ENCODE assay signal across 9 cellular contexts in the genomic region with DNA sequence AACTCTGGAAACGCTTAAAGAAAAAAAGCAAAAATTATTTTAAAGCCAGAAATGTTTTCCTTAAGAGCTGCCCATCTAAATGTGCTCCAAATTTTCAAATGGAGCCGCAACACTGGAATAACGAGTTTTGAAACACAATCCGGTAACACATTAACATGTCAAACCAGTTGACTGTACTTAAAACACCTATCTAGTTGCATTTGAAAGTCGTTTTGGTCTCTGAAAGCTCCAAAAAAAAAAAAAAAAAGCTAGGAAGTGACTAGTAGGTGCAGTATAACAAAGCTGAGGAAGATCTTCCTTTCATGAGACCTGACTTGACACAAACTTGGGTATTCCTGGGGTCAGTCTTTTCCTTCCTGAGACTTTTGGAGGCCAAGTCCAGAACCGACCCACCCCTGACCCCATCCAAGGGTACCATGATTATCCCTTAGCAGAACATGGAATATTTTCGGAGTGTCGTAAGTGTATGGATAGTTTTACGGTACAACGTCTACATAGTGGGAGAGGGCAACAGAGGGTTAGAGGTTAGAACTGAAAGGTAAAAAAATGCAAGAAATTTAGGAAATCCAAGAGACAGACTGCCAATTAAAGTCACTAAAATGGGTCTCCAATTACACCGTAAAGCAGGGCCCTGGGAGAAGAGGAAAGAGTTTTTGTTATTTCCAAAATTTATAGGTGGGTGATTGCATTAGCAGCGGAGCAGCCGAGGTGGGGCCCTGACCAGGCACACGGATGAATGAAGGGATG. TPM values are rescaled to one million over a fixed set of nuclear protein-coding genes. Genes with fewer than 3 reads are reported as not detected.
A peak's percentile ranks its signal among the peaks of the same experiment; 100 is the strongest.
DNase-seq lines count a peak whose midpoint lies in the region; ATAC-seq and TF ChIP-seq lines count a peak whose summit lies in the region.
"Had no signal": no experiment of that assay in that cellular context is flagged by ENCODE, and none has a peak within 500 bp of the region (broad histone marks: within the 10 kb centered on the region; RNA-seq: fewer than 3 reads in every experiment).

No MANE protein-coding gene starts in this region.

- no peak for TF ChIP-seq CTCF in BJ (IDR thresholded peaks at IDR 0.05; ENCODE audit: insufficient read depth, low read depth, low read length)
- TF ChIP-seq CTCF in LNCaP clone FGC (IDR thresholded peaks at IDR 0.05; ENCODE audit: control insufficient read depth, extremely low read depth, insufficient read depth), result no peak
- TF ChIP-seq CTCF in coronary artery (IDR thresholded peaks at IDR 0.05), result no peak
- no peak for TF ChIP-seq CTCF in neutrophil (IDR thresholded peaks at IDR 0.05)

- H3K9me3 Mint-ChIP-seq in activated CD4-positive, alpha-beta T cell treated with anti-CD3 and anti-CD28 coated beads for 36 hours (ENCODE audit: low read depth), result no peaks in the 10 kb centered on the region
- H3K9me3 Mint-ChIP-seq: IgD-negative memory B cell had no signal

- peak; percentile 7 for ATAC-seq in GM19452 (IDR thresholded peaks at IDR 0.05; ENCODE audit: unreplicated experiment)
- no peak for ATAC-seq in activated CD4-positive, alpha-beta T cell treated with anti-CD3 and anti-CD28 coated beads for 36 hours

- peaks cover 23% of the 10 kb centered on the region for H3K4me1 Mint-ChIP-seq in activated CD4-positive, alpha-beta T cell treated with anti-CD3 and anti-CD28 coated beads for 36 hours

- POLR2A ChIA-PET in BJ (lab: Charles Lee), result interaction anchor here (0.6 kb wide), 1 partner anchor 1718 kb away, joined by 7 read pairs; no protein-coding TSS in a partner anchor
- POLR2A ChIA-PET in activated CD4-positive, alpha-beta T cell treated with anti-CD3 and anti-CD28 coated beads for 36 hours (lab: Charles Lee), result interaction anchor here (0.6 to 1.0 kb wide), 2 partner anchors 66 to 98 kb away, joined by 4 read pairs; a partner anchor contains a TSS

- peaks cover 21% of the 10 kb centered on the region for H3K36me3 Mint-ChIP-seq in activated CD4-positive, alpha-beta T cell treated with anti-CD3 and anti-CD28 coated beads for 36 hours (ENCODE audit: low read depth)

- in situ Hi-C loops in KBM-7 (cut with MboI; ENCODE audit: low pct_unique_long_range_greater_than_20kb, low sequenced_read_pairs), result no loop called here

- H3K27ac ChIP-seq in coronary artery (peak overlapping the region; percentile 97 to 98), neutrophil (peak overlapping the region; percentile 77)

- no peak overlapping the region for H3K27ac Mint-ChIP-seq in activated CD4-positive, alpha-beta T cell treated with anti-CD3 and anti-CD28 coated beads for 36 hours
- H3K27ac Mint-ChIP-seq: IgD-negative memory B cell had no signal

- intact Hi-C loops in activated CD4-positive, alpha-beta T cell treated with anti-CD3 and anti-CD28 coated beads for 36 hours (cut with DNase I, micrococcal nuclease), result loop anchor here (1.0 to 5.0 kb wide), 4 partner anchors 66 to 974 kb away; a partner anchor contains a TSS

- no peaks in the 10 kb centered on the region for H3K27me3 Mint-ChIP-seq in activated CD4-positive, alpha-beta T cell treated with anti-CD3 and anti-CD28 coated beads for 36 hours
- H3K27me3 Mint-ChIP-seq: IgD-negative memory B cell had no signal

- H3K4me3 ChIP-seq in BJ (ENCODE audit: low read depth, low read length), result peak overlapping the region; percentile 88
- peak overlapping the region; percentile 95 for H3K4me3 ChIP-seq in LNCaP clone FGC (ENCODE audit: low read depth, low read length)
- H3K4me3 ChIP-seq in coronary artery, result peak overlapping the region; percentile 90
- H3K4me3 ChIP-seq in neutrophil (ENCODE audit: low read depth in 1 of 2, low read length in 1 of 2), result peak overlapping the region; percentile 79 to 98

- DNase-seq in BJ (ENCODE audit: low read depth), result no peak
- no peak for DNase-seq in LNCaP clone FGC (ENCODE audit: low read depth)
- DNase-seq in coronary artery (ENCODE audit: low spot score), result no peak
- DNase-seq in activated CD4-positive, alpha-beta T cell treated with anti-CD3 and anti-CD28 coated beads for 36 hours, result no peak
- no peak for DNase-seq in KBM-7
- no peak for DNase-seq in hypothalamus (lab: John Stamatoyannopoulos, UW)

- no peaks in the 10 kb centered on the region for H3K36me3 ChIP-seq in BJ (ENCODE audit: control insufficient read depth, insufficient read depth, low read length)
- no peaks in the 10 kb centered on the region for H3K36me3 ChIP-seq in neutrophil

- peaks cover 15 to 17% of the 10 kb centered on the region in 2 experiments for H3K4me1 ChIP-seq in neutrophil (ENCODE audit: control insufficient read depth in 1 of 2, insufficient read depth in 1 of 2, low read depth in 1 of 2, low read length in 1 of 2)

- H3K4me3 Mint-ChIP-seq in activated CD4-positive, alpha-beta T cell treated with anti-CD3 and anti-CD28 coated beads for 36 hours, result no peak overlapping the region
- H3K4me3 Mint-ChIP-seq: IgD-negative memory B cell had no signal

- H3K9me3 ChIP-seq in neutrophil, result no peaks in the 10 kb centered on the region

- CTCF ChIA-PET in BJ (lab: Yijun Ruan, JAX), result no interaction called here
- CTCF ChIA-PET in activated CD4-positive, alpha-beta T cell treated with anti-CD3 and anti-CD28 coated beads for 36 hours (lab: Charles Lee), result interaction anchor here (0.5 to 1.4 kb wide), 5 partner anchors 13 to 53 kb away, joined by 3 to 4 read pairs (median 3); no protein-coding TSS in a partner anchor

- H3K27me3 ChIP-seq in BJ (ENCODE audit: control insufficient read depth, insufficient read depth, low read length) (no peaks in the 10 kb centered on the region), neutrophil (no peaks in the 10 kb centered on the region)

RNA-seq across cellular contexts. Expression of a gene that starts 0.8 kb away (rescaled TPM):
- 2.2 and 9.3 TPM in 2 replicates for polyA plus RNA-seq in BJ (2011; rRNA removed)
- 0.38 and 1.5 TPM in 2 replicates for polyA minus RNA-seq in BJ (2011; rRNA and poly(A)+ RNA removed)
- total RNA-seq in activated CD4-positive, alpha-beta T cell treated with anti-CD3 and anti-CD28 coated beads for 36 hours, result 10 to 100 TPM; 52.8 to 53.5 TPM
